In genomic region chr10:104694074-104694473, GRCh38 we compare ENCODE assay signal across 41 cellular contexts. TPM values are rescaled to one million over a fixed set of nuclear protein-coding genes. Genes with fewer than 3 reads are reported as not detected.
"Had no signal": no experiment of that assay in that cellular context is flagged by ENCODE, and none has a peak within 500 bp of the region (broad histone marks: within the 10 kb centered on the region; RNA-seq: fewer than 3 reads in every experiment).

No MANE protein-coding gene starts in this region.

- H3K4me3 ChIP-seq: adrenal gland, ascending aorta, body of pancreas, breast epithelium, cardiac muscle cell had no signal

- H3K36me3 Mint-ChIP-seq: activated naive CD4-positive, alpha-beta T cell treated with anti-CD3 and anti-CD28 coated beads, Interleukin-2, amount 10 ng/mL, durations not matched to agents 7 days and 5 days; activated naive CD4-positive, alpha-beta T cell treated with anti-CD3 and anti-CD28 coated beads, Interleukin-2, amount 50 U/mL, for 24 hours; activated naive CD4-positive, alpha-beta T cell treated with anti-CD3 and anti-CD28 coated beads, Interleukin-2, amount 50 U/mL, for 72 hours; activated naive CD8-positive, alpha-beta T cell; activated naive CD8-positive, alpha-beta T cell treated with anti-CD3 and anti-CD28 coated beads for 36 hours; activated naive CD8-positive, alpha-beta T cell treated with anti-CD3 and anti-CD28 coated beads, Interleukin-2, amount 10 ng/mL, durations not matched to agents 7 days and 5 days; brain had no signal

- H3K27ac Mint-ChIP-seq: activated naive CD4-positive, alpha-beta T cell treated with anti-CD3 and anti-CD28 coated beads for 36 hours; activated naive CD4-positive, alpha-beta T cell treated with anti-CD3 and anti-CD28 coated beads, Interleukin-2, amount 10 ng/mL, durations not matched to agents 7 days and 5 days; activated naive CD4-positive, alpha-beta T cell treated with anti-CD3 and anti-CD28 coated beads, Interleukin-2, amount 50 U/mL, for 24 hours; activated naive CD4-positive, alpha-beta T cell treated with anti-CD3 and anti-CD28 coated beads, Interleukin-2, amount 50 U/mL, for 72 hours; activated naive CD8-positive, alpha-beta T cell; activated naive CD8-positive, alpha-beta T cell treated with anti-CD3 and anti-CD28 coated beads for 36 hours; activated naive CD8-positive, alpha-beta T cell treated with anti-CD3 and anti-CD28 coated beads, Interleukin-2, amount 10 ng/mL, durations not matched to agents 7 days and 5 days; activated naive CD8-positive, alpha-beta T cell treated with anti-CD3 and anti-CD28 coated beads, Interleukin-2, amount 50 U/mL, for 24 hours; activated T-cell treated with anti-CD3 and anti-CD28 coated beads, Interleukin-2, amount 50 U/mL, for 24 hours; activated T-cell treated with anti-CD3 and anti-CD28 coated beads, Interleukin-2, amount 50 U/mL, for 72 hours; activated T-helper 1 cell treated with anti-CD3 and anti-CD28 coated beads, Interleukin-12 subunit alpha, Interleukin-12 subunit beta, Interleukin-2, Interleukin-4 antibody, amounts not matched to agents 30 ng/mL and 10 ng/mL and 1 ng/mL, durations not matched to agents 14 hours and 24 hours and 36 hours; activated T-helper 17 cell treated with anti-CD3 and anti-CD28 coated beads, Interleukin-2, amount 50 U/mL, for 72 hours; activated T-helper 2 cell treated with anti-CD3 and anti-CD28 coated beads, Interferon-gamma antibody, Interleukin-2, Interleukin-4, amounts not matched to agents 10 μg/mL and 5 μg/mL and 100 μg/mL, durations not matched to agents 14 hours and 24 hours and 36 hours; brain had no signal

- H3K36me3 ChIP-seq: adrenal gland, ascending aorta, brain microvascular endothelial cell, breast epithelium, cardiac muscle cell had no signal

- H3K4me1 Mint-ChIP-seq: activated naive CD4-positive, alpha-beta T cell treated with anti-CD3 and anti-CD28 coated beads, Interleukin-2, amount 10 ng/mL, durations not matched to agents 7 days and 5 days; activated naive CD4-positive, alpha-beta T cell treated with anti-CD3 and anti-CD28 coated beads, Interleukin-2, amount 50 U/mL, for 24 hours; activated naive CD8-positive, alpha-beta T cell treated with anti-CD3 and anti-CD28 coated beads for 36 hours; activated naive CD8-positive, alpha-beta T cell treated with anti-CD3 and anti-CD28 coated beads, Interleukin-2, amount 10 ng/mL, durations not matched to agents 7 days and 5 days; activated naive CD8-positive, alpha-beta T cell treated with anti-CD3 and anti-CD28 coated beads, Interleukin-2, amount 50 U/mL, for 24 hours; activated T-helper 17 cell treated with anti-CD3 and anti-CD28 coated beads, Interleukin-2, amount 50 U/mL, for 72 hours; central memory CD8-positive, alpha-beta T cell had no signal

- H3K9me3 ChIP-seq: adrenal gland, ascending aorta, body of pancreas, breast epithelium had no signal

- H3K4me1 ChIP-seq: adrenal gland, ascending aorta, body of pancreas, breast epithelium had no signal

- H3K9me3 Mint-ChIP-seq: activated naive CD4-positive, alpha-beta T cell treated with anti-CD3 and anti-CD28 coated beads for 36 hours; activated naive CD4-positive, alpha-beta T cell treated with anti-CD3 and anti-CD28 coated beads, Interleukin-2, amount 10 ng/mL, durations not matched to agents 7 days and 5 days; activated naive CD4-positive, alpha-beta T cell treated with anti-CD3 and anti-CD28 coated beads, Interleukin-2, amount 50 U/mL, for 24 hours; activated naive CD4-positive, alpha-beta T cell treated with anti-CD3 and anti-CD28 coated beads, Interleukin-2, amount 50 U/mL, for 72 hours; activated naive CD8-positive, alpha-beta T cell treated with anti-CD3 and anti-CD28 coated beads for 36 hours; activated naive CD8-positive, alpha-beta T cell treated with anti-CD3 and anti-CD28 coated beads, Interleukin-2, amount 10 ng/mL, durations not matched to agents 7 days and 5 days; activated naive CD8-positive, alpha-beta T cell treated with anti-CD3 and anti-CD28 coated beads, Interleukin-2, amount 50 U/mL, for 24 hours; activated T-cell treated with anti-CD3 and anti-CD28 coated beads, Interleukin-2, amount 50 U/mL, for 24 hours; activated T-cell treated with anti-CD3 and anti-CD28 coated beads, Interleukin-2, amount 50 U/mL, for 4 hours; activated T-cell treated with anti-CD3 and anti-CD28 coated beads, Interleukin-2, amount 50 U/mL, for 72 hours; activated T-helper 1 cell treated with anti-CD3 and anti-CD28 coated beads, Interleukin-12 subunit alpha, Interleukin-12 subunit beta, Interleukin-2, Interleukin-4 antibody, amounts not matched to agents 30 ng/mL and 10 ng/mL and 1 ng/mL, durations not matched to agents 14 hours and 24 hours and 36 hours; activated T-helper 17 cell treated with anti-CD3 and anti-CD28 coated beads, Interleukin-2, amount 50 U/mL, for 72 hours; activated T-helper 2 cell treated with anti-CD3 and anti-CD28 coated beads, Interferon-gamma antibody, Interleukin-2, Interleukin-4, amounts not matched to agents 10 μg/mL and 5 μg/mL and 100 μg/mL, durations not matched to agents 14 hours and 24 hours and 36 hours; brain; central memory CD8-positive, alpha-beta T cell had no signal

- H3K27ac ChIP-seq: adrenal gland, ascending aorta, body of pancreas, brain microvascular endothelial cell, breast epithelium, cardiac muscle cell had no signal

- H3K27me3 ChIP-seq: adrenal gland, ascending aorta, body of pancreas, brain microvascular endothelial cell, breast epithelium, cardiac muscle cell had no signal

- DNase-seq: activated effector memory CD4-positive, alpha-beta T cell treated with anti-CD3 and anti-CD28 coated beads, Interleukin-2, amount 50 U/mL, for 16 hours; activated effector memory CD4-positive, alpha-beta T cell treated with Interleukin-2 at 50 U/mL for 16 hours; activated gamma-delta T cell; activated gamma-delta T cell treated with Interleukin-2 at 50 U/mL for 16 hours; activated naive CD4-positive, alpha-beta T cell; activated naive CD4-positive, alpha-beta T cell treated with anti-CD3 and anti-CD28 coated beads for 36 hours; activated naive CD4-positive, alpha-beta T cell treated with anti-CD3 and anti-CD28 coated beads, Interleukin-2, amount 10 ng/mL, durations not matched to agents 7 days and 5 days; activated naive CD4-positive, alpha-beta T cell treated with anti-CD3 and anti-CD28 coated beads, Interleukin-2, amount 50 U/mL, for 16 hours; activated naive CD4-positive, alpha-beta T cell treated with Interleukin-2 at 50 U/mL for 16 hours; activated naive CD8-positive, alpha-beta T cell treated with anti-CD3 and anti-CD28 coated beads for 36 hours; activated naive CD8-positive, alpha-beta T cell treated with anti-CD3 and anti-CD28 coated beads, Interleukin-2, amount 10 ng/mL, durations not matched to agents 7 days and 5 days; activated naive CD8-positive, alpha-beta T cell treated with anti-CD3 and anti-CD28 coated beads, Interleukin-2, amount 50 U/mL, for 24 hours; activated T-cell treated with anti-CD3 and anti-CD28 coated beads, Interleukin-2, amount 50 U/mL, for 1 hour; activated T-cell treated with anti-CD3 and anti-CD28 coated beads, Interleukin-2, amount 50 U/mL, for 24 hours; activated T-cell treated with anti-CD3 and anti-CD28 coated beads, Interleukin-2, amount 50 U/mL, for 4 hours; activated T-cell treated with anti-CD3 and anti-CD28 coated beads, Interleukin-2, amount 50 U/mL, for 48 hours; activated T-cell treated with anti-CD3 and anti-CD28 coated beads, Interleukin-2, amount 50 U/mL, for 72 hours; adrenal gland; amniotic stem cell; amygdala; anterior cingulate cortex; aorta; body of pancreas; brain microvascular endothelial cell; caudate nucleus; central memory CD4-positive, alpha-beta T cell; cerebellar nuclear complex had no signal

- H3K4me3 Mint-ChIP-seq: activated naive CD4-positive, alpha-beta T cell treated with anti-CD3 and anti-CD28 coated beads for 36 hours; activated naive CD4-positive, alpha-beta T cell treated with anti-CD3 and anti-CD28 coated beads, Interleukin-2, amount 10 ng/mL, durations not matched to agents 7 days and 5 days; activated naive CD4-positive, alpha-beta T cell treated with anti-CD3 and anti-CD28 coated beads, Interleukin-2, amount 50 U/mL, for 24 hours; activated naive CD8-positive, alpha-beta T cell; activated naive CD8-positive, alpha-beta T cell treated with anti-CD3 and anti-CD28 coated beads for 36 hours; activated naive CD8-positive, alpha-beta T cell treated with anti-CD3 and anti-CD28 coated beads, Interleukin-2, amount 10 ng/mL, durations not matched to agents 7 days and 5 days; activated naive CD8-positive, alpha-beta T cell treated with anti-CD3 and anti-CD28 coated beads, Interleukin-2, amount 50 U/mL, for 24 hours; activated T-cell treated with anti-CD3 and anti-CD28 coated beads, Interleukin-2, amount 50 U/mL, for 24 hours; activated T-cell treated with anti-CD3 and anti-CD28 coated beads, Interleukin-2, amount 50 U/mL, for 4 hours; activated T-cell treated with anti-CD3 and anti-CD28 coated beads, Interleukin-2, amount 50 U/mL, for 72 hours; activated T-helper 1 cell treated with anti-CD3 and anti-CD28 coated beads, Interleukin-12 subunit alpha, Interleukin-12 subunit beta, Interleukin-2, Interleukin-4 antibody, amounts not matched to agents 30 ng/mL and 10 ng/mL and 1 ng/mL, durations not matched to agents 14 hours and 24 hours and 36 hours; activated T-helper 17 cell treated with anti-CD3 and anti-CD28 coated beads, Interleukin-2, amount 50 U/mL, for 72 hours; brain; central memory CD8-positive, alpha-beta T cell had no signal

RNA-seq across cellular contexts. Expression of gene SORCS3, which starts 53.0 kb away (rescaled TPM):
- total RNA-seq: activated naive CD4-positive, alpha-beta T cell treated with anti-CD3 and anti-CD28 coated beads for 36 hours; activated naive CD4-positive, alpha-beta T cell treated with anti-CD3 and anti-CD28 coated beads, Interleukin-2, amount 50 U/mL, for 72 hours; activated naive CD8-positive, alpha-beta T cell treated with anti-CD3 and anti-CD28 coated beads for 36 hours; activated naive CD8-positive, alpha-beta T cell treated with anti-CD3 and anti-CD28 coated beads, Interleukin-2, amount 10 ng/mL, durations not matched to agents 7 days and 5 days; activated T-cell treated with anti-CD3 and anti-CD28 coated beads, Interleukin-2, amount 50 U/mL, for 4 hours; activated T-cell treated with anti-CD3 and anti-CD28 coated beads, Interleukin-2, amount 50 U/mL, for 72 hours; activated T-helper 1 cell treated with anti-CD3 and anti-CD28 coated beads, Interleukin-12 subunit alpha, Interleukin-12 subunit beta, Interleukin-2, Interleukin-4 antibody, amounts not matched to agents 30 ng/mL and 10 ng/mL and 1 ng/mL, durations not matched to agents 14 hours and 24 hours and 36 hours; activated T-helper 17 cell treated with anti-CD3 and anti-CD28 coated beads, Interleukin-2, amount 50 U/mL, for 72 hours; activated T-helper 2 cell treated with anti-CD3 and anti-CD28 coated beads, Interferon-gamma antibody, Interleukin-2, Interleukin-4, amounts not matched to agents 10 μg/mL and 5 μg/mL and 100 μg/mL, durations not matched to agents 14 hours and 24 hours and 36 hours; ascending aorta; body of pancreas; bronchial epithelial cell; cardiac septum; chondrocyte had no signal
- polyA plus RNA-seq: aorta had no signal
